In the genomic region with DNA sequence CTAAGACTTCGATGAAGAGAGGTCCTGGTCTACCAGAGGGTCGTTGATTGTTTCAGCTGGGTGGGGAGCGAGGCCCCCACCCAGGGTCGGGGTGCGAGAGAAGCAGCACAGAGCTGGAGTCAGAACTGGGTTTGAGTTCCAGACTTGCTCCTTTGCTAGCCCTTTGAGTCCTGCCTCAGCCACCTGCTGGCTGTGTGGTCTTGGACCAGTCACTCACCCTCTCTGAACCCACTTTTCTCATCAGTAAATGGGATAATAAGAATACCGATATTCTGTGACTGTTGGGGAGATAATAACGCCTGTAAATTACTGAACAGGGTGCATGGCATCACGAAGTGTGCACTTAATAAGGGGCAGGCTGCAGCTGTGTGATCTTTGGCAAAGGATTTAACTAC, we compare ENCODE assay signal across 10 cellular contexts. TPM values are rescaled to one million over a fixed set of nuclear protein-coding genes. Genes with fewer than 3 reads are reported as not detected.
DNase-seq lines count a peak whose midpoint lies in the region; ATAC-seq, FAIRE-seq and TF ChIP-seq lines count a peak whose summit lies in the region.
"Had no signal": no experiment of that assay in that cellular context is flagged by ENCODE, and none has a peak within 500 bp of the region (broad histone marks: within the 10 kb centered on the region; RNA-seq: fewer than 3 reads in every experiment).

No MANE protein-coding gene starts in this region.

- H3K27ac Mint-ChIP-seq in activated T-cell treated with anti-CD3 and anti-CD28 coated beads, Interleukin-2, amount 50 U/mL, for 24 hours, result no peak overlapping the region

- no peak for FAIRE-seq in urothelium cell line (lab: Jason Lieb, UNC)
- FAIRE-seq: small intestine had no signal

- H3K9me3 ChIP-seq in right lobe of liver (no peaks in the 10 kb centered on the region), thoracic aorta (no peaks in the 10 kb centered on the region)
- H3K9me3 ChIP-seq: adrenal gland had no signal

- in situ Hi-C loops in astrocyte of the cerebellum (cut with HindIII; ENCODE audit: low sequenced_read_pairs), result no loop called here

- TF ChIP-seq CTCF in astrocyte of the cerebellum (IDR thresholded peaks at IDR 0.05; ENCODE audit: low read depth, low read length, missing control alignments), result no peak
- TF ChIP-seq CTCF in right lobe of liver (IDR thresholded peaks at IDR 0.05), result no peak
- TF ChIP-seq CTCF in thoracic aorta (IDR thresholded peaks at IDR 0.05), result no peak

- H3K27me3 ChIP-seq in right lobe of liver (peaks cover 6 to 14% of the 10 kb centered on the region in 2 donors), thoracic aorta (replicated peaks; ENCODE audit: insufficient read depth) (no peaks in the 10 kb centered on the region)
- H3K27me3 ChIP-seq: adrenal gland had no signal

- H3K4me3 Mint-ChIP-seq in activated T-cell treated with anti-CD3 and anti-CD28 coated beads, Interleukin-2, amount 50 U/mL, for 24 hours, result peak overlapping the region; percentile 71

- ATAC-seq in right lobe of liver (no peak), thoracic aorta (ENCODE audit: insufficient number of reproducible peaks, low FRiP score, low read depth) (no peak), HG02970 (IDR thresholded peaks at IDR 0.05; ENCODE audit: low FRiP score, unreplicated experiment) (no peak)

- no peaks in the 10 kb centered on the region for H3K36me3 Mint-ChIP-seq in activated T-cell treated with anti-CD3 and anti-CD28 coated beads, Interleukin-2, amount 50 U/mL, for 24 hours (ENCODE audit: low read depth)

- WGBS in right lobe of liver (ENCODE audit: insufficient coverage, low coverage, low lambda C conversion rate, missing lambda C conversion rate), result 54% methylated on average over 3 of the region's 8 CpGs

- H3K36me3 ChIP-seq in right lobe of liver (no peaks in the 10 kb centered on the region), thoracic aorta (no peaks in the 10 kb centered on the region)
- H3K36me3 ChIP-seq: adrenal gland had no signal

- H3K4me1 ChIP-seq in right lobe of liver (peaks cover 0 to 16% (median 3%) of the 10 kb centered on the region in 4 donors), thoracic aorta (ENCODE audit: control insufficient read depth in 1 of 2, low read depth in 2 of 2) (peaks cover 12 to 40% of the 10 kb centered on the region in 2 donors)

- peaks cover 23% of the 10 kb centered on the region for H3K4me1 Mint-ChIP-seq in activated T-cell treated with anti-CD3 and anti-CD28 coated beads, Interleukin-2, amount 50 U/mL, for 24 hours (ENCODE audit: low read depth)

- DNase-seq in activated T-cell treated with anti-CD3 and anti-CD28 coated beads, Interleukin-2, amount 50 U/mL, for 24 hours, result no peak
- no peak for DNase-seq in activated T-cell treated with anti-CD3 and anti-CD28 coated beads, Interleukin-2, amount 50 U/mL, for 1 hour
- no peak for DNase-seq in astrocyte of the cerebellum (ENCODE audit: low read depth)
- no peak for DNase-seq in right lobe of liver
- DNase-seq in thoracic aorta (ENCODE audit: low spot score), result no peak
- DNase-seq in superior temporal gyrus (ENCODE audit: extremely low spot score), result no peak
- DNase-seq in urothelium cell line (ENCODE audit: low spot score), result no peak

- H3K27ac ChIP-seq in right lobe of liver, result no peak overlapping the region
- no peak overlapping the region for H3K27ac ChIP-seq in thoracic aorta

- no peaks in the 10 kb centered on the region for H3K9me3 Mint-ChIP-seq in activated T-cell treated with anti-CD3 and anti-CD28 coated beads, Interleukin-2, amount 50 U/mL, for 24 hours

- intact Hi-C loops in right lobe of liver (cut with DNase I), result no loop called here

- H3K4me3 ChIP-seq in astrocyte of the cerebellum (ENCODE audit: low read depth, low read length) (peak overlapping the region; percentile 41), right lobe of liver (peak overlapping the region in 2 of 3 donors; percentile 45 to 47), thoracic aorta (peak overlapping the region; percentile 86)

- H3K27me3 Mint-ChIP-seq in activated T-cell treated with anti-CD3 and anti-CD28 coated beads, Interleukin-2, amount 50 U/mL, for 24 hours, result peaks cover 50% of the 10 kb centered on the region

- no peak for TF ChIP-seq POLR2A in right lobe of liver (IDR thresholded peaks at IDR 0.05)

RNA-seq across cellular contexts. Expression of gene MMP28, which starts 0.4 kb away (rescaled TPM):
- total RNA-seq in right lobe of liver (under 1 TPM in 3 of 6 experiments, not detected in 3; 0.22 to 0.28 (median 0.25) TPM), thoracic aorta (10 to 100 TPM in 1 of 2 donors, 1 to 10 TPM in 1; 4.8 to 18.5 TPM)

RNA-seq across cellular contexts. Expression of gene TAF15, which starts 13.4 kb away (rescaled TPM):
- total RNA-seq in right lobe of liver, result 10 to 100 TPM; 41.3 to 75.8 (median 65.4) TPM
- total RNA-seq in thoracic aorta, result 10 to 100 TPM; 35.7 to 91.1 TPM

RNA-seq across cellular contexts. Expression of gene C17orf50, which starts 35.2 kb away (rescaled TPM):
- not detected for total RNA-seq in right lobe of liver
- total RNA-seq in thoracic aorta, result not detected

RNA-seq across cellular contexts. Expression of gene GAS2L2, which starts 42.8 kb away (rescaled TPM):
- total RNA-seq in right lobe of liver, result not detected
- not detected for total RNA-seq in thoracic aorta

Comparison
In these comparisons a context has a peak if more than half of its experiments do, and no peak if none do; other contexts are left out.
1. RNA of gene MMP28, which starts 0.4 kb away (total RNA-seq): 4.8 to 18.5 TPM in thoracic aorta; 0.22 to 0.28 TPM in right lobe of liver; every median in the first group is over 4 times any median in the second.
2. Peak in every context shown above with its lines, with median percentiles within 50 percentile points of each other: H3K4me3 ChIP-seq.